In genomic region chr4:142035556-142035955, GRCh38 we compare ENCODE assay signal across 21 cellular contexts.
"Had no signal": no experiment of that assay in that cellular context is flagged by ENCODE, and none has a peak within 500 bp of the region (broad histone marks: within the 10 kb centered on the region; RNA-seq: fewer than 3 reads in every experiment).

No MANE protein-coding gene starts in this region.

- H3K4me2 ChIP-seq: hepatocyte had no signal

- H3K27ac ChIP-seq: brain microvascular endothelial cell, hepatocyte, thyroid gland, upper lobe of right lung had no signal

- H3K27me3 Mint-ChIP-seq: memory B cell had no signal

- DNase-seq: activated CD4-positive, alpha-beta T cell treated with anti-CD3 and anti-CD28 coated beads, Interleukin-2, amount 50 U/mL, for 48 hours; activated CD8-positive, alpha-beta memory T cell treated with anti-CD3 and anti-CD28 coated beads, Interleukin-2, amount 50 U/mL, for 48 hours; activated effector memory CD4-positive, alpha-beta T cell treated with Interleukin-2 at 50 U/mL for 16 hours; activated T-cell treated with anti-CD3 and anti-CD28 coated beads, Interleukin-2, amount 50 U/mL, for 72 hours; aorta; brain microvascular endothelial cell; central memory CD4-positive, alpha-beta T cell; effector memory CD4-positive, alpha-beta T cell; foreskin melanocyte; glutamatergic neuron; naive B cell; retina; stimulated activated CD4-positive, alpha-beta T cell treated with anti-CD3 and anti-CD28 coated beads, Interleukin-4, amount 100 ng/mL, for 4 hours; stimulated activated naive CD8-positive, alpha-beta T cell treated with anti-CD3 and anti-CD28 coated beads, Interleukin-15, Interleukin-2, amounts not matched to agents 100 U/mL and 50 U/mL, for 24 hours; T1000; thyroid gland; upper lobe of right lung had no signal

- H3K36me3 ChIP-seq: brain microvascular endothelial cell, thyroid gland, upper lobe of right lung had no signal

- H3K4me3 Mint-ChIP-seq: activated T-cell treated with anti-CD3 and anti-CD28 coated beads, Interleukin-2, amount 50 U/mL, for 72 hours; memory B cell; naive B cell; WTC11 had no signal

- H3K4me1 Mint-ChIP-seq: memory B cell, naive B cell had no signal

- ATAC-seq: activated naive CD4-positive, alpha-beta T cell treated with anti-CD3 and anti-CD28 coated beads, Interleukin-2, amount 50 U/mL, for 72 hours; activated T-cell treated with anti-CD3 and anti-CD28 coated beads, Interleukin-2, amount 50 U/mL, for 72 hours; stimulated activated naive CD8-positive, alpha-beta T cell treated with anti-CD3 and anti-CD28 coated beads, Interleukin-15, Interleukin-2, amounts not matched to agents 100 U/mL and 50 U/mL, for 24 hours; upper lobe of right lung; WTC11 had no signal

- H3K4me1 ChIP-seq: thyroid gland, upper lobe of right lung had no signal

- H3K36me3 Mint-ChIP-seq: memory B cell, naive B cell, WTC11 had no signal

- H2AFZ ChIP-seq: hepatocyte had no signal

- H3K79me2 ChIP-seq: hepatocyte had no signal

- H3K27me3 ChIP-seq: brain microvascular endothelial cell, hepatocyte, thyroid gland, upper lobe of right lung had no signal

- H3K9me3 Mint-ChIP-seq: activated naive CD4-positive, alpha-beta T cell treated with anti-CD3 and anti-CD28 coated beads, Interleukin-2, amount 50 U/mL, for 72 hours; activated T-cell treated with anti-CD3 and anti-CD28 coated beads, Interleukin-2, amount 50 U/mL, for 72 hours; memory B cell; naive B cell; WTC11 had no signal

- H3K4me3 ChIP-seq: hepatocyte, thyroid gland, upper lobe of right lung had no signal

- H3K27ac Mint-ChIP-seq: activated T-cell treated with anti-CD3 and anti-CD28 coated beads, Interleukin-2, amount 50 U/mL, for 72 hours; memory B cell; naive B cell; WTC11 had no signal

- H3K9me3 ChIP-seq: thyroid gland, upper lobe of right lung had no signal
